Comparison of ENCODE assay signal across 19 cellular contexts in the genomic region with DNA sequence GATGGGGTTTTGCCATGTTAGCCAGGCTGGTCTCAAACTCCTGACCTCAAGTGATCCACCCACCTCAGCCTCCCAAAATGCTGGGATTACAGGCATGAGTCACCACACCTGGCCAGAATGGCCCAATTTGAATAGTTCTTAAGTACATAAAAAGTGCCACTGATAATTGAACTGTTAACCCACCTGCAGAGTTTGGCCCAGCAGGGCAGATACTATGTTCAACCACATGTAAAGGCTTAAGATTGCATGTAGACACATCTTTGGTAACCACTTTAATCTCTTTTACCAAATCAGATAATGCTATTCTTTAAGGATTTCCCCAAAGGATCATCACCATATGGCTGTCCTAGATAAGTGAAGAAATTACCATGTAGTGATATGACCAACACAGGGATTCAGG.
"Had no signal": no experiment of that assay in that cellular context is flagged by ENCODE, and none has a peak within 500 bp of the region (broad histone marks: within the 10 kb centered on the region; RNA-seq: fewer than 3 reads in every experiment).

No MANE protein-coding gene starts in this region.

- H3K27ac ChIP-seq: SJSA1, SK-N-MC had no signal

- H3K36me3 Mint-ChIP-seq: IgD-negative memory B cell, T-cell had no signal

- DNase-seq: Karpas-422, KG1, MG63, NCI-H1092, NCI-H1105 treated with DMSO at 0.1 percent for 48 hours, NCI-H1417 treated with DMSO at 0.1 percent for 48 hours, NCI-H1694, NCI-H187 treated with DMSO at 0.1 percent for 48 hours, NCI-H2029 treated with DMSO at 0.1 percent for 48 hours, NCI-H2227 treated with DMSO at 0.1 percent for 48 hours, NCI-H526 treated with DMSO at 0.1 percent for 48 hours, Right ventricle myocardium superior, RPMI8226, SIG-M5, SW 1271, T-cell had no signal

- H3K36me3 ChIP-seq: MG63, SJSA1 had no signal

- H3K4me3 ChIP-seq: MG63, SJSA1, SK-N-MC had no signal

- H3K4me1 ChIP-seq: SJSA1 had no signal

- H3K9me3 Mint-ChIP-seq: IgD-negative memory B cell had no signal

- H3K27ac Mint-ChIP-seq: IgD-negative memory B cell, T-cell had no signal

- H3K4me3 Mint-ChIP-seq: T-cell had no signal

- H3K27me3 ChIP-seq: MG63, SJSA1 had no signal

- H3K27me3 Mint-ChIP-seq: IgD-negative memory B cell, T-cell had no signal

- H3K9me3 ChIP-seq: MG63, SJSA1 had no signal
